Comparison of ENCODE assay signal across 8 cellular contexts in genomic region chr19:1221141-1221903, GRCh38. TPM values are rescaled to one million over a fixed set of nuclear protein-coding genes. Genes with fewer than 3 reads are reported as not detected.
DNase-seq lines count a peak whose midpoint lies in the region; ATAC-seq and TF ChIP-seq lines count a peak whose summit lies in the region.

No MANE protein-coding gene starts in this region.

- H3K4me3 ChIP-seq in H7 (ENCODE audit: insufficient read depth, low read depth, low read length) (no peak overlapping the region), astrocyte of the spinal cord (ENCODE audit: low read depth, low read length) (no peak overlapping the region)

- DNase-seq in H7 (peak; percentile 94), astrocyte of the spinal cord (ENCODE audit: low read depth, low spot score) (peak; percentile 50), hippocampal formation (lab: John Stamatoyannopoulos, UW) (peak; percentile 27 to 46), substantia nigra (lab: John Stamatoyannopoulos, UW) (peak in 44 of 49 donors; percentile 12 to 88 (median 60)), SIG-M5 treated with dmso at 0.1 percent for 504 hours (lab: John Stamatoyannopoulos, UW; ENCODE audit: unreplicated experiment) (no peak)
- DNase-seq in activated naive CD4-positive, alpha-beta T cell (lab: John Stamatoyannopoulos, UW): no peak
- DNase-seq in stimulated activated CD4-positive, alpha-beta T cell treated with anti-CD3 and anti-CD28 coated beads, Interleukin-1b, Interleukin-23, amount 100 ng/mL, for 48 hours: no peak

- in situ Hi-C loops in astrocyte of the spinal cord (cut with HindIII; ENCODE audit: low sequenced_read_pairs): no loop called here

- H3K27me3 ChIP-seq in H7 (ENCODE audit: control insufficient read depth, insufficient read depth, low read length): no peaks in the 10 kb centered on the region

- no peak for ATAC-seq in GM21619 (IDR thresholded peaks at IDR 0.05; ENCODE audit: unreplicated experiment)

- TF ChIP-seq CTCF in astrocyte of the spinal cord (IDR thresholded peaks at IDR 0.05; ENCODE audit: low read depth, low read length): peak; percentile 77

- H3K36me3 ChIP-seq in H7 (replicated peaks; ENCODE audit: control insufficient read depth, insufficient read depth, low read length): peaks cover 5% of the 10 kb centered on the region

- H3K27ac ChIP-seq in substantia nigra (ENCODE audit: low read depth, low read length, poor library complexity, severe bottlenecking): peak overlapping the region; percentile 55

RNA-seq across cellular contexts. Expression of gene STK11, which starts 15.7 kb away (rescaled TPM):
- 96.3 and 99.0 TPM in 2 replicates for total RNA-seq in H7 (2014; rRNA removed; shearing (Covaris generic))

RNA-seq across cellular contexts. Expression of gene CBARP, which starts 16.5 kb away (rescaled TPM):
- total RNA-seq in H7 (2014; rRNA removed; shearing (Covaris generic)): 6.7 and 9.8 TPM in 2 replicates

RNA-seq across cellular contexts. Expression of gene ATP5F1D, which starts 20.2 kb away (rescaled TPM):
- total RNA-seq in H7 (2014; rRNA removed; shearing (Covaris generic)): 44.7 and 53.1 TPM in 2 replicates

RNA-seq across cellular contexts. Expression of gene MIDN, which starts 27.1 kb away (rescaled TPM):
- 35.1 and 50.3 TPM in 2 replicates for total RNA-seq in H7 (2014; rRNA removed; shearing (Covaris generic))

RNA-seq across cellular contexts. Expression of gene SBNO2, which starts 47.3 kb away (rescaled TPM):
- total RNA-seq in H7 (2014; rRNA removed; shearing (Covaris generic)): 31.4 and 41.3 TPM in 2 replicates

Comparison
In these comparisons a context has a peak if more than half of its experiments do, and no peak if none do; other contexts are left out.
1. DNase-seq: peak in H7 (single experiment), astrocyte of the spinal cord (single experiment), hippocampal formation (2 of 2) and substantia nigra (44 of 49); none in activated naive CD4-positive, alpha-beta T cell (0 of 4), SIG-M5 treated with dmso at 0.1 percent for 504 hours (single experiment) and stimulated activated CD4-positive, alpha-beta T cell treated with anti-CD3 and anti-CD28 coated beads, Interleukin-1b, Interleukin-23, amount 100 ng/mL, for 48 hours (single experiment).